27 cellular contexts compared by ENCODE assay signal in the genomic region with DNA sequence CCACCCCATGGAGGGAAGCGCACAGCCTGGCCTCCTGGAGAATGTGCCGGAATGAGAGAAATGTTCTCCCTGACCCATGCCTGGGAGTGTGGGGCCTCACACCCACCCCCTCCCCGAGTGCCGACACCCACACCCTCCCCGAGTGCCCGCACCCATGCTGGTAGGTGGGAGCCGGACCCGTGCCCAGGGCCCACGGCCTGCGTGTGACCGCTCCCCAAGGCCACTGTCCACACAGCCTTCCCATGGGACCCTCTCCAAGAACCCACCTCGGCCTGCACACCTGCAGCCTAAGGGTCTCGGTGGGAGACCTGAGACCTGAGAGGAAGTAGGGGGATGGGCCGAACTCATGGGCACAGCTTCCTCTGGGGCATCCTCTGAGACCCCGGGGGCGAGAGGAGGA. TPM values are rescaled to one million over a fixed set of nuclear protein-coding genes. Genes with fewer than 3 reads are reported as not detected.
"Had no signal": no experiment of that assay in that cellular context is flagged by ENCODE, and none has a peak within 500 bp of the region (broad histone marks: within the 10 kb centered on the region; RNA-seq: fewer than 3 reads in every experiment).

No MANE protein-coding gene starts in this region.

- DNase-seq: activated CD4-positive, alpha-beta T cell treated with anti-CD3 and anti-CD28 coated beads for 48 hours; activated CD4-positive, alpha-beta T cell treated with anti-CD3 and anti-CD28 coated beads, Interleukin-2, amount 50 U/mL, for 4 hours; activated CD4-positive, CD25-positive, alpha-beta regulatory T cell treated with anti-CD3 and anti-CD28 coated beads, Interleukin-2, amount 50 U/mL, for 72 hours; activated CD8-positive, alpha-beta memory T cell treated with anti-CD3 and anti-CD28 coated beads, Interleukin-2, amount 50 U/mL, for 48 hours; activated CD8-positive, alpha-beta T cell treated with anti-CD3 and anti-CD28 coated beads, Interleukin-2, amount 10 ng/mL, durations not matched to agents 7 days and 5 days; activated naive CD4-positive, alpha-beta T cell; activated T-cell treated with anti-CD3 and anti-CD28 coated beads, Interleukin-2, amount 50 U/mL, for 1 hour; amygdala; MG63; MV-4-11; NCI-H1092 treated with DMSO at 0.1 percent for 48 hours; NCI-H1436; NCI-H187; NCI-H2081; NCI-H510A treated with DMSO at 0.1 percent for 48 hours; NCI-H69; NK-92 treated with Interleukin-12 subunit alpha and Interleukin-12 subunit beta, amount 100 ng/mL, for 24 hours; OCI-M1; Right ventricle myocardium superior; RPMI8226 had no signal

- H3K27ac Mint-ChIP-seq: activated CD8-positive, alpha-beta T cell treated with anti-CD3 and anti-CD28 coated beads, Interleukin-2, amount 10 ng/mL, durations not matched to agents 7 days and 5 days; activated naive CD8-positive, alpha-beta T cell; T-helper 1 cell treated with Interleukin-12 subunit alpha and Interleukin-12 subunit beta and Interleukin-4 antibody, amounts not matched to agents 30 μg/mL and 1 μg/mL, for 36 hours had no signal

- H3K27me3 ChIP-seq: MG63 had no signal

- H3K27ac ChIP-seq: SJSA1 had no signal

- H3K9me3 Mint-ChIP-seq: T-helper 1 cell treated with Interleukin-12 subunit alpha and Interleukin-12 subunit beta and Interleukin-4 antibody, amounts not matched to agents 30 μg/mL and 1 μg/mL, for 36 hours; WTC11 had no signal

- H3K4me3 ChIP-seq: MG63, SJSA1 had no signal

- H3K4me1 ChIP-seq: SJSA1 had no signal

- H3K36me3 ChIP-seq: MG63, SJSA1 had no signal

- H3K9me3 ChIP-seq: MG63 had no signal

- H3K4me3 Mint-ChIP-seq: activated CD8-positive, alpha-beta T cell treated with anti-CD3 and anti-CD28 coated beads, Interleukin-2, amount 10 ng/mL, durations not matched to agents 7 days and 5 days; activated naive CD8-positive, alpha-beta T cell; T-helper 1 cell treated with Interleukin-12 subunit alpha and Interleukin-12 subunit beta and Interleukin-4 antibody, amounts not matched to agents 30 μg/mL and 1 μg/mL, for 36 hours; WTC11 had no signal

- H3K36me3 Mint-ChIP-seq: activated naive CD8-positive, alpha-beta T cell; WTC11 had no signal

- ATAC-seq: activated CD8-positive, alpha-beta T cell treated with anti-CD3 and anti-CD28 coated beads, Interleukin-2, amount 10 ng/mL, durations not matched to agents 7 days and 5 days; Panc1; WTC11 had no signal

- H3K4me1 Mint-ChIP-seq: WTC11 had no signal

RNA-seq across cellular contexts. Expression of a gene that starts 3.3 kb away (rescaled TPM):
- total RNA-seq: activated CD8-positive, alpha-beta T cell treated with anti-CD3 and anti-CD28 coated beads, Interleukin-2, amount 10 ng/mL, durations not matched to agents 7 days and 5 days; cardiac septum; chondrocyte; Right ventricle myocardium superior; SJSA1; WTC11 had no signal
